1 cellular context compared by ENCODE assay signal in genomic region chr5:150654181-150654580, GRCh38.
TF ChIP-seq lines count a peak whose summit lies in the region.

No MANE protein-coding gene starts in this region.

TF ChIP-seq in endothelial cell of umbilical vein, 7 proteins besides CTCF, POLR2A, EP300 and RAD21 (continued from another document):
- no peak for TF ChIP-seq EZH2 (IDR thresholded peaks at IDR 0.05; ENCODE audit: borderline replicate concordance, low read depth, low read length, severe bottlenecking)
